1 cellular context compared by ENCODE assay signal in genomic region chr12:96195845-96196451, GRCh38.
TF ChIP-seq lines count a peak whose summit lies in the region.

No MANE protein-coding gene starts in this region.

TF ChIP-seq in H1, 55 proteins besides CTCF, POLR2A, EP300 and RAD21:
- TF ChIP-seq CEBPB (IDR thresholded peaks at IDR 0.05; ENCODE audit: low read depth, low read length) (no peak), RBBP5 (IDR thresholded peaks at IDR 0.05; ENCODE audit: borderline replicate concordance, low read depth, low read length) (no peak; the same call in 1 of the 2 replicates), USF2 (IDR thresholded peaks at IDR 0.05; ENCODE audit: low read length) (no peak), SRF (IDR thresholded peaks at IDR 0.05; ENCODE audit: low read depth, low read length) (no peak), SAP30 (IDR thresholded peaks at IDR 0.05; ENCODE audit: insufficient read depth, insufficient replicate concordance, low read length) (no peak), HDAC6 (IDR thresholded peaks at IDR 0.05; ENCODE audit: low read depth, low read length) (no peak), TBP (IDR thresholded peaks at IDR 0.05; ENCODE audit: low read depth, low read length) (no peak)
